Comparison of ENCODE assay signal across 8 cellular contexts in genomic region chr17:68197997-68198930, GRCh38. TPM values are rescaled to one million over a fixed set of nuclear protein-coding genes. Genes with fewer than 3 reads are reported as not detected.
DNase-seq lines count a peak whose midpoint lies in the region; ATAC-seq and TF ChIP-seq lines count a peak whose summit lies in the region.

No MANE protein-coding gene starts in this region.

- H3K4me2 ChIP-seq in Karpas-422 (ENCODE audit: low read depth, low read length, poor library complexity, severe bottlenecking) (peak overlapping the region; percentile 99), neuronal stem cell (ENCODE audit: insufficient read depth, low read length, poor library complexity, severe bottlenecking) (peak overlapping the region; percentile 57)

- DNase-seq in Caco-2 (peak; percentile 66 to 67), Karpas-422 (no peak), neuronal stem cell (ENCODE audit: low spot score) (no peak), NCI-H2196 (lab: John Stamatoyannopoulos, UW; ENCODE audit: unreplicated experiment) (no peak), amygdala (lab: John Stamatoyannopoulos, UW) (no peak)
- DNase-seq in central memory CD8-positive, alpha-beta T cell (ENCODE audit: low spot score in 2 of 2), result peak in 1 of 2 donors; percentile 6

- no peaks in the 10 kb centered on the region for H3K36me3 Mint-ChIP-seq in Caco-2 (ENCODE audit: insufficient read depth, unreplicated experiment)
- peaks cover 13% of the 10 kb centered on the region for H3K36me3 Mint-ChIP-seq in central memory CD8-positive, alpha-beta T cell (ENCODE audit: insufficient read depth)

- H3K27me3 Mint-ChIP-seq in Caco-2 (ENCODE audit: insufficient read depth, unreplicated experiment), result peaks cover 28% of the 10 kb centered on the region
- H3K27me3 Mint-ChIP-seq in central memory CD8-positive, alpha-beta T cell, result no peaks in the 10 kb centered on the region

- CTCF ChIA-PET in Caco-2 (lab: Charles Lee), result interaction anchor here (1.1 to 1.5 kb wide), 2 partner anchors 22 to 25 kb away, joined by 4 read pairs; no protein-coding TSS in a partner anchor

- no peak overlapping the region for H3K9ac ChIP-seq in Karpas-422 (ENCODE audit: low read length)
- H3K9ac ChIP-seq in neuronal stem cell (ENCODE audit: low read depth, low read length, poor library complexity), result no peak overlapping the region

- H2BK12ac ChIP-seq in neuronal stem cell (ENCODE audit: low read length), result no peak overlapping the region

- no peak overlapping the region for H3K4ac ChIP-seq in neuronal stem cell (ENCODE audit: low read length)

- no peak overlapping the region for H4K91ac ChIP-seq in neuronal stem cell (ENCODE audit: low read depth, low read length, poor library complexity)

- no TSS peak for BruUV-seq in Caco-2 (replicated peaks; lab: Mats Ljungman, UMichigan)

- TF ChIP-seq CTCF in Caco-2 (IDR thresholded peaks at IDR 0.05; ENCODE audit: insufficient read depth in 1 of 2, low read depth in 1 of 2, low read length in 1 of 2, severe bottlenecking in 1 of 2, unreplicated experiment in 1 of 2), result no peak

- H3K79me1 ChIP-seq in neuronal stem cell (ENCODE audit: low read depth, low read length), result no peaks in the 10 kb centered on the region

- H3K9me3 ChIP-seq in Caco-2, result 0 out of 2 replicates have a peak, but pooled peaks cover 3% of the 10 kb centered on the region
- no peaks in the 10 kb centered on the region for H3K9me3 ChIP-seq in Karpas-422 (ENCODE audit: low read length)
- no peaks in the 10 kb centered on the region for H3K9me3 ChIP-seq in neuronal stem cell (replicated peaks in 1 of 2; ENCODE audit: control insufficient read depth in 2 of 2, insufficient read depth in 1 of 2, low read depth in 1 of 2, low read length in 2 of 2)

- H3K36me3 ChIP-seq in Caco-2 (ENCODE audit: control insufficient read depth, insufficient read depth, low read length) (no peaks in the 10 kb centered on the region), Karpas-422 (ENCODE audit: insufficient read depth, low read length) (no peaks in the 10 kb centered on the region), neuronal stem cell (replicated peaks in 1 of 2; ENCODE audit: control insufficient read depth in 2 of 2, insufficient read depth in 2 of 2, low read length in 2 of 2) (no peaks in the 10 kb centered on the region)

- H2AK5ac ChIP-seq in neuronal stem cell (ENCODE audit: low read depth, low read length), result no peak overlapping the region

- no peaks in the 10 kb centered on the region for H3K79me2 ChIP-seq in Karpas-422 (ENCODE audit: low read length)

- no CpG with 5 or more reads among the region's 61 CpGs for WGBS in neuronal stem cell (ENCODE audit: extremely low coverage in 2 of 2, insufficient read length in 2 of 2, insufficient replicate concordance in 1 of 2), 2 donors

- H2BK15ac ChIP-seq in neuronal stem cell (ENCODE audit: low read length), result no peak overlapping the region

- H2AFZ ChIP-seq in Karpas-422 (ENCODE audit: low read length) (no peak overlapping the region), neuronal stem cell (ENCODE audit: low read length) (peak overlapping the region; percentile 73)

- no peaks in the 10 kb centered on the region for H3K9me2 ChIP-seq in Karpas-422 (replicated peaks; ENCODE audit: insufficient read depth, low read length)

- H3K4me1 ChIP-seq in Caco-2 (peaks cover 33% of the 10 kb centered on the region), Karpas-422 (ENCODE audit: low read length) (peaks cover 43% of the 10 kb centered on the region), neuronal stem cell (ENCODE audit: control insufficient read depth in 2 of 2, insufficient read depth in 1 of 2, low read depth in 1 of 2, low read length in 2 of 2) (peaks cover 10 to 13% of the 10 kb centered on the region in 2 donors)

- POLR2A ChIA-PET in Caco-2 (lab: Charles Lee), result no interaction called here

- H2BK5ac ChIP-seq in neuronal stem cell (ENCODE audit: low read length), result no peak overlapping the region

- H3K27me3 ChIP-seq in Caco-2 (replicated peaks; ENCODE audit: control insufficient read depth, insufficient read depth, low read length) (peaks cover 23% of the 10 kb centered on the region), Karpas-422 (ENCODE audit: low read length) (no peaks in the 10 kb centered on the region), neuronal stem cell (ENCODE audit: control insufficient read depth in 3 of 3, insufficient read depth in 3 of 3, low read depth in 1 of 3, low read length in 3 of 3) (peaks cover 43 to 98% (median 73%) of the 10 kb centered on the region in 3 experiments)

- H2BK120ac ChIP-seq in neuronal stem cell (ENCODE audit: low read depth, low read length), result no peak overlapping the region

- peak overlapping the region; percentile 91 for H3K23ac ChIP-seq in neuronal stem cell (ENCODE audit: low read depth, low read length, poor library complexity)

- no peak for ATAC-seq in central memory CD8-positive, alpha-beta T cell (replicated peaks; ENCODE audit: extremely low read depth, poor library complexity, severe bottlenecking)
- no peak for ATAC-seq in HG02852 (IDR thresholded peaks at IDR 0.05; ENCODE audit: unreplicated experiment)
- ATAC-seq in GM21825 (IDR thresholded peaks at IDR 0.05; ENCODE audit: unreplicated experiment), result no peak

- intact Hi-C loops in Caco-2 (cut with micrococcal nuclease; ENCODE audit: unreplicated experiment), result no loop called here

- no peak overlapping the region for H3K14ac ChIP-seq in neuronal stem cell (ENCODE audit: low read length)

- no peaks in the 10 kb centered on the region for H3K9me3 Mint-ChIP-seq in Caco-2 (ENCODE audit: unreplicated experiment)
- H3K9me3 Mint-ChIP-seq in central memory CD8-positive, alpha-beta T cell, result no peaks in the 10 kb centered on the region

- H3K27ac ChIP-seq in Karpas-422 (ENCODE audit: low read length) (no peak overlapping the region), neuronal stem cell (replicated peaks; ENCODE audit: low read length) (no peak overlapping the region)

- H4K20me1 ChIP-seq in Karpas-422 (ENCODE audit: insufficient read depth, low read depth, low read length), result no peaks in the 10 kb centered on the region

- no peak overlapping the region for H3K27ac Mint-ChIP-seq in Caco-2 (ENCODE audit: unreplicated experiment)
- H3K27ac Mint-ChIP-seq in central memory CD8-positive, alpha-beta T cell (ENCODE audit: low read depth), result peak overlapping the region; percentile 59

- H3K4me1 Mint-ChIP-seq in Caco-2 (ENCODE audit: low read depth, unreplicated experiment), result peaks cover 9% of the 10 kb centered on the region
- H3K4me1 Mint-ChIP-seq in central memory CD8-positive, alpha-beta T cell, result peaks cover 40% of the 10 kb centered on the region

- no peak overlapping the region for H4K8ac ChIP-seq in neuronal stem cell (ENCODE audit: low read depth, low read length)

- H3K4me3 Mint-ChIP-seq in Caco-2 (ENCODE audit: unreplicated experiment), result peak overlapping the region; percentile 63
- peak overlapping the region; percentile 82 for H3K4me3 Mint-ChIP-seq in central memory CD8-positive, alpha-beta T cell

- no peak overlapping the region; the same call in 1 of the 2 replicates for H3K4me3 ChIP-seq in Caco-2 (ENCODE audit: low read depth, low read length)
- H3K4me3 ChIP-seq in Karpas-422 (ENCODE audit: low read length), result no peak overlapping the region
- H3K4me3 ChIP-seq in neuronal stem cell (ENCODE audit: low read length in 2 of 2), result no peak overlapping the region

- H3K18ac ChIP-seq in neuronal stem cell (ENCODE audit: low read length), result no peak overlapping the region

RNA-seq across cellular contexts. Expression of gene AMZ2, which starts 49.6 kb away (rescaled TPM):
- 52.2 and 60.2 TPM in 2 replicates for total RNA-seq in Caco-2 (2022)
- total RNA-seq in Karpas-422 (2014; rRNA removed; shearing (Covaris generic); ENCODE audit: low replicate concordance), result 66.7 and 136 TPM in 2 replicates
- polyA plus RNA-seq in neuronal stem cell (2013, experiment 1 of 2), result 166 TPM
- 168 TPM for polyA plus RNA-seq in neuronal stem cell (2013, experiment 2 of 2)

Comparison
In these comparisons a context has a peak if more than half of its experiments do, and no peak if none do; other contexts are left out.
1. DNase-seq: peak in Caco-2 (2 of 2); none in Karpas-422 (single experiment), neuronal stem cell (single experiment), NCI-H2196 (single experiment) and amygdala (0 of 56).